In genomic region chr3:50831009-50831408, GRCh38 we compare ENCODE assay signal across 5 cellular contexts.
A peak's percentile ranks its signal among the peaks of the same experiment; 100 is the strongest.
DNase-seq lines count a peak whose midpoint lies in the region; ATAC-seq and TF ChIP-seq lines count a peak whose summit lies in the region.
"Not testable (repeated sequence)": the region's sequence is repeated elsewhere in the genome, so short reads cannot be mapped to it uniquely, and the experiment has no call there.

No MANE protein-coding gene starts in this region.

- H3K4me3 ChIP-seq in CD8-positive, alpha-beta T cell (ENCODE audit: low read depth, low read length), result not testable (repeated sequence)

- not testable (repeated sequence) for TF ChIP-seq CTCF in CD8-positive, alpha-beta T cell (IDR thresholded peaks at IDR 0.05)

- POLR2A ChIA-PET in CD8-positive, alpha-beta T cell (lab: Charles Lee), result not testable (repeated sequence)

- ATAC-seq in CD8-positive, alpha-beta T cell, result not testable (repeated sequence)

- not testable (repeated sequence) for H3K4me3 Mint-ChIP-seq in CD8-positive, alpha-beta T cell

- not testable (repeated sequence) for H3K36me3 ChIP-seq in CD8-positive, alpha-beta T cell (ENCODE audit: insufficient read depth, low read length)

- not testable (repeated sequence) for H3K9me3 ChIP-seq in CD8-positive, alpha-beta T cell (ENCODE audit: low read length)

- not testable (repeated sequence) for H3K27me3 Mint-ChIP-seq in CD8-positive, alpha-beta T cell (ENCODE audit: low read depth)

- peak overlapping the region; percentile 58 for H3K27ac Mint-ChIP-seq in CD8-positive, alpha-beta T cell

- H3K27me3 ChIP-seq in CD8-positive, alpha-beta T cell (ENCODE audit: insufficient read depth, low read length); layer of hippocampus (ENCODE audit: control insufficient read depth, insufficient read depth, low read length): not testable (repeated sequence)

- H3K4me1 ChIP-seq in CD8-positive, alpha-beta T cell (ENCODE audit: insufficient read depth, low read length), result not testable (repeated sequence)

- not testable (repeated sequence) for DNase-seq in CD8-positive, alpha-beta T cell

- H3K4me1 Mint-ChIP-seq in CD8-positive, alpha-beta T cell (ENCODE audit: low read depth), result not testable (repeated sequence)

- H3K9me3 Mint-ChIP-seq in CD8-positive, alpha-beta T cell, result peaks cover 11% of the 10 kb centered on the region

- intact Hi-C loops in CD8-positive, alpha-beta T cell (cut with DNase I, micrococcal nuclease), result not testable (repeated sequence)

- CTCF ChIA-PET in CD8-positive, alpha-beta T cell (lab: Charles Lee), result not testable (repeated sequence)

- not testable (repeated sequence) for H3K27ac ChIP-seq in CD8-positive, alpha-beta T cell (ENCODE audit: low read depth, low read length)
- peak overlapping the region; percentile 88 for H3K27ac ChIP-seq in angular gyrus (ENCODE audit: low read depth, low read length)
- H3K27ac ChIP-seq in cingulate gyrus (ENCODE audit: low read depth, low read length), result peak overlapping the region; percentile 81
- peak overlapping the region; percentile 72 for H3K27ac ChIP-seq in layer of hippocampus (ENCODE audit: low read depth, low read length)
- peak overlapping the region; percentile 79 for H3K27ac ChIP-seq in temporal lobe (ENCODE audit: low read depth, low read length)

- H3K36me3 Mint-ChIP-seq in CD8-positive, alpha-beta T cell, result not testable (repeated sequence)
